Comparison of ENCODE assay signal across 37 cellular contexts in genomic region chr12:117395766-117396165, GRCh38. TPM values are rescaled to one million over a fixed set of nuclear protein-coding genes. Genes with fewer than 3 reads are reported as not detected.
"Had no signal": no experiment of that assay in that cellular context is flagged by ENCODE, and none has a peak within 500 bp of the region (broad histone marks: within the 10 kb centered on the region; RNA-seq: fewer than 3 reads in every experiment).

No MANE protein-coding gene starts in this region.

- H3K4me3 ChIP-seq: MG63 had no signal

- DNase-seq: Karpas-422, Kasumi-1, MG63, MM.1S, MV-4-11, NCI-H1048, NCI-H1092, NCI-H1092 treated with DMSO at 0.1 percent for 48 hours, NCI-H1105, NCI-H1105 treated with DMSO at 0.1 percent for 48 hours, NCI-H1417, NCI-H1417 treated with DMSO at 0.1 percent for 48 hours, NCI-H1436, NCI-H1436 treated with DMSO at 0.1 percent for 48 hours, NCI-H146, NCI-H1694, NCI-H1694 treated with DMSO at 0.1 percent for 48 hours, NCI-H187, NCI-H187 treated with DMSO at 0.1 percent for 48 hours, NCI-H1930, NCI-H2029, NCI-H2029 treated with DMSO at 0.1 percent for 48 hours, NCI-H2081, NCI-H2081 treated with DMSO at 0.1 percent for 48 hours, NCI-H2107, NCI-H2171, NCI-H2171 treated with DMSO at 0.1 percent for 48 hours, NCI-H2227 treated with DMSO at 0.1 percent for 48 hours, NCI-H226, NCI-H345, NCI-H446, NCI-H446 treated with DMSO at 0.1 percent for 48 hours, NCI-H510A, NCI-H510A treated with DMSO at 0.1 percent for 48 hours had no signal

- H3K36me3 ChIP-seq: MG63 had no signal

- H3K9me3 ChIP-seq: MG63 had no signal

- H3K27me3 ChIP-seq: MG63 had no signal

RNA-seq across cellular contexts. Expression of gene NOS1, which starts 34.3 kb away (rescaled TPM):
- total RNA-seq: LHCN-M2, M059J, MCF 10A had no signal
